19 cellular contexts compared by ENCODE assay signal in the genomic region with DNA sequence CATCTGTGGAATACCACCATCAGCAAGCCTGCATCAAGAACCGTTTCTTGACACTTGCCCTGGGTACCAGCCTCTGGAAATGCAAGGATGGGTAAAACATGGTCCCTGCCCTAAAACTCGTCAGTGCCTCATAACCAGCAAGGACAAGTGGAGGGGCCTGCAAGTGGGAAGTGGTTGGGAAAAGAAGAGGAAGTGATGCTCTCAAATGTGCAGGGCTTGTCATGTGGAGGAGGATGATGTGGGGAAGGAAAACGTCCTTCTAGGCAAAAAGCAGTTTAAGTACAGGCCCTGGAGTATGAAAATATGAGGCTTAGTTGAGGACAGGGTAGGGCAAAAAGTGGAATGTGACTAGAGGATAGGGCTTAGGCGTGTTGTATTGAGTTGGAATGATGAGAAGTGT. TPM values are rescaled to one million over a fixed set of nuclear protein-coding genes. Genes with fewer than 3 reads are reported as not detected.
DNase-seq lines count a peak whose midpoint lies in the region; ATAC-seq and TF ChIP-seq lines count a peak whose summit lies in the region.
"Had no signal": no experiment of that assay in that cellular context is flagged by ENCODE, and none has a peak within 500 bp of the region (broad histone marks: within the 10 kb centered on the region; RNA-seq: fewer than 3 reads in every experiment).

No MANE protein-coding gene starts in this region.

- TF ChIP-seq CTCF in NB4 (IDR thresholded peaks at IDR 0.05; ENCODE audit: low read depth, low read length) = no peak
- TF ChIP-seq CTCF in esophagus squamous epithelium (IDR thresholded peaks at IDR 0.05) = no peak
- no peak for TF ChIP-seq CTCF in suprapubic skin (IDR thresholded peaks at IDR 0.05)

- H3K27me3 ChIP-seq in esophagus squamous epithelium (no peaks in the 10 kb centered on the region), suprapubic skin (no peaks in the 10 kb centered on the region)
- H3K27me3 ChIP-seq: breast epithelium, tibial artery had no signal

- H3K4me1 Mint-ChIP-seq in activated naive CD4-positive, alpha-beta T cell treated with anti-CD3 and anti-CD28 coated beads, Interleukin-2, amount 50 U/mL, for 24 hours = peaks cover 80% of the 10 kb centered on the region
- peaks cover 65% of the 10 kb centered on the region for H3K4me1 Mint-ChIP-seq in activated naive CD4-positive, alpha-beta T cell treated with anti-CD3 and anti-CD28 coated beads for 36 hours (ENCODE audit: low read depth)

- CTCF ChIA-PET in activated naive CD4-positive, alpha-beta T cell treated with anti-CD3 and anti-CD28 coated beads for 36 hours (lab: Charles Lee) = interaction anchor here (2.6 kb wide), 1 partner anchor 10 kb away, joined by 10 read pairs; no protein-coding TSS in a partner anchor

- peaks cover 15% of the 10 kb centered on the region for H3K36me3 Mint-ChIP-seq in activated naive CD4-positive, alpha-beta T cell treated with anti-CD3 and anti-CD28 coated beads, Interleukin-2, amount 50 U/mL, for 24 hours
- peaks cover 10% of the 10 kb centered on the region for H3K36me3 Mint-ChIP-seq in activated naive CD4-positive, alpha-beta T cell treated with anti-CD3 and anti-CD28 coated beads for 36 hours (ENCODE audit: low read depth)

- H3K36me3 ChIP-seq in esophagus squamous epithelium (peaks cover 0 to 51% (median 0%) of the 10 kb centered on the region in 3 donors), suprapubic skin (no peaks in the 10 kb centered on the region)
- H3K36me3 ChIP-seq: breast epithelium, tibial artery had no signal

- no peak for DNase-seq in activated naive CD4-positive, alpha-beta T cell treated with anti-CD3 and anti-CD28 coated beads for 36 hours
- peak; percentile 85 for DNase-seq in NB4 (ENCODE audit: low read depth)
- no peak for DNase-seq in esophagus squamous epithelium (lab: John Stamatoyannopoulos, UW)
- no peak for DNase-seq in suprapubic skin (ENCODE audit: low spot score in 2 of 2)
- DNase-seq in NCI-H748 treated with DMSO at 0.1 percent for 48 hours (lab: John Stamatoyannopoulos, UW) = no peak
- DNase-seq in GM19240 (ENCODE audit: insufficient read length, low spot score) = no peak
- DNase-seq: activated CD8-positive, alpha-beta memory T cell treated with anti-CD3 and anti-CD28 coated beads, Interleukin-2, amount 50 U/mL, for 4 hours; activated naive CD4-positive, alpha-beta T cell treated with Interleukin-2 at 50 U/mL for 16 hours; effector memory CD4-positive, alpha-beta T cell; NCI-H2081; SHP77 treated with DMSO at 0.1 percent for 48 hours; stimulated activated CD4-positive, alpha-beta T cell treated with anti-CD3 and anti-CD28 coated beads, Interleukin-1b, Interleukin-23, amount 100 ng/mL, for 48 hours; tibial artery had no signal

- no peaks in the 10 kb centered on the region for H3K9me3 Mint-ChIP-seq in activated naive CD4-positive, alpha-beta T cell treated with anti-CD3 and anti-CD28 coated beads, Interleukin-2, amount 50 U/mL, for 24 hours
- H3K9me3 Mint-ChIP-seq in activated naive CD4-positive, alpha-beta T cell treated with anti-CD3 and anti-CD28 coated beads for 36 hours = no peaks in the 10 kb centered on the region
- H3K9me3 Mint-ChIP-seq: neural crest cell had no signal

- H3K9me3 ChIP-seq in esophagus squamous epithelium (no peaks in the 10 kb centered on the region), suprapubic skin (no peaks in the 10 kb centered on the region)
- H3K9me3 ChIP-seq: breast epithelium, tibial artery had no signal

- TF ChIP-seq POLR2A in NB4 (IDR thresholded peaks at IDR 0.05; ENCODE audit: extremely low read depth, insufficient read length) (no peak), esophagus squamous epithelium (IDR thresholded peaks at IDR 0.05) (no peak), suprapubic skin (IDR thresholded peaks at IDR 0.05) (no peak)

- H3K4me1 ChIP-seq in esophagus squamous epithelium = peaks cover 7 to 84% (median 44%) of the 10 kb centered on the region in 3 donors
- peaks cover 36% of the 10 kb centered on the region for H3K4me1 ChIP-seq in suprapubic skin
- H3K4me1 ChIP-seq: breast epithelium had no signal

- peak overlapping the region; percentile 0 for H3K27ac Mint-ChIP-seq in activated naive CD4-positive, alpha-beta T cell treated with anti-CD3 and anti-CD28 coated beads, Interleukin-2, amount 50 U/mL, for 24 hours
- no peak overlapping the region for H3K27ac Mint-ChIP-seq in activated naive CD4-positive, alpha-beta T cell treated with anti-CD3 and anti-CD28 coated beads for 36 hours

- intact Hi-C loops in activated naive CD4-positive, alpha-beta T cell treated with anti-CD3 and anti-CD28 coated beads for 36 hours (cut with micrococcal nuclease) = no loop called here
- intact Hi-C loops in esophagus squamous epithelium (cut with DNase I) = no loop called here

- H3K4me3 ChIP-seq in NB4 (ENCODE audit: low read depth, low read length) (no peak overlapping the region), esophagus squamous epithelium (no peak overlapping the region), suprapubic skin (no peak overlapping the region)
- H3K4me3 ChIP-seq: breast epithelium, lung, tibial artery had no signal

- 69 to 70% methylated on average over 3 to 4 of the region's 4 CpGs for WGBS in esophagus squamous epithelium, 2 donors
- 79% methylated on average over 4 of the region's 4 CpGs for WGBS in suprapubic skin

- peak overlapping the region in 3 of 4 donors; percentile 66 to 93 (median 90) for H3K27ac ChIP-seq in esophagus squamous epithelium
- peak overlapping the region; percentile 38 for H3K27ac ChIP-seq in suprapubic skin
- H3K27ac ChIP-seq: tibial artery, VCaP had no signal

- no peak overlapping the region for H3K4me3 Mint-ChIP-seq in activated naive CD4-positive, alpha-beta T cell treated with anti-CD3 and anti-CD28 coated beads, Interleukin-2, amount 50 U/mL, for 24 hours
- no peak overlapping the region for H3K4me3 Mint-ChIP-seq in activated naive CD4-positive, alpha-beta T cell treated with anti-CD3 and anti-CD28 coated beads for 36 hours
- H3K4me3 Mint-ChIP-seq: neural crest cell had no signal

- TF ChIP-seq EP300 in suprapubic skin (IDR thresholded peaks at IDR 0.05) = no peak

- no peaks in the 10 kb centered on the region for H3K27me3 Mint-ChIP-seq in activated naive CD4-positive, alpha-beta T cell treated with anti-CD3 and anti-CD28 coated beads, Interleukin-2, amount 50 U/mL, for 24 hours
- H3K27me3 Mint-ChIP-seq in activated naive CD4-positive, alpha-beta T cell treated with anti-CD3 and anti-CD28 coated beads for 36 hours (ENCODE audit: low read depth) = no peaks in the 10 kb centered on the region

- no peak for ATAC-seq in GM18502 (IDR thresholded peaks at IDR 0.05; ENCODE audit: poor library complexity, unreplicated experiment)

RNA-seq across cellular contexts. Expression of a gene that starts 19.0 kb away (rescaled TPM):
- total RNA-seq in activated naive CD4-positive, alpha-beta T cell treated with anti-CD3 and anti-CD28 coated beads for 36 hours = 10 to 100 TPM; 10.8 to 12.2 TPM
- total RNA-seq in esophagus squamous epithelium = 10 to 100 TPM; 41.7 to 79.6 (median 57.5) TPM
- 100 to 1,000 TPM in 1 of 4 donors, 10 to 100 TPM in 3; 56.2 to 102 (median 62.6) TPM for total RNA-seq in suprapubic skin
